28 cellular contexts compared by ENCODE assay signal in genomic region chr2:162044586-162044985, GRCh38.
"Had no signal": no experiment of that assay in that cellular context is flagged by ENCODE, and none has a peak within 500 bp of the region (broad histone marks: within the 10 kb centered on the region; RNA-seq: fewer than 3 reads in every experiment).

No MANE protein-coding gene starts in this region.

- H3K4me3 Mint-ChIP-seq: activated CD4-positive, alpha-beta T cell treated with anti-CD3 and anti-CD28 coated beads, Interleukin-2, amount 10 ng/mL, durations not matched to agents 7 days and 5 days; activated CD8-positive, alpha-beta memory T cell treated with anti-CD3 and anti-CD28 coated beads, Interleukin-2, amount 10 ng/mL, durations not matched to agents 7 days and 5 days; activated CD8-positive, alpha-beta T cell treated with anti-CD3 and anti-CD28 coated beads, Interleukin-2, amount 10 ng/mL, durations not matched to agents 7 days and 5 days; activated naive CD4-positive, alpha-beta T cell treated with anti-CD3 and anti-CD28 coated beads for 36 hours; activated naive CD4-positive, alpha-beta T cell treated with anti-CD3 and anti-CD28 coated beads, Interleukin-2, amount 50 U/mL, for 24 hours; activated naive CD8-positive, alpha-beta T cell treated with anti-CD3 and anti-CD28 coated beads for 36 hours; activated naive CD8-positive, alpha-beta T cell treated with anti-CD3 and anti-CD28 coated beads, Interleukin-2, amount 50 U/mL, for 24 hours; activated T-helper 1 cell treated with anti-CD3 and anti-CD28 coated beads, Interleukin-12 subunit alpha, Interleukin-12 subunit beta, Interleukin-2, Interleukin-4 antibody, amounts not matched to agents 30 ng/mL and 10 ng/mL and 1 ng/mL, durations not matched to agents 14 hours and 24 hours and 36 hours; WTC11 had no signal

- H3K36me3 Mint-ChIP-seq: WTC11 had no signal

- H3K9me3 ChIP-seq: adrenal gland, body of pancreas had no signal

- DNase-seq: activated CD4-positive, alpha-beta T cell treated with anti-CD3 and anti-CD28 coated beads for 1 hour; activated CD4-positive, alpha-beta T cell treated with anti-CD3 and anti-CD28 coated beads for 4 hours; activated CD4-positive, alpha-beta T cell treated with anti-CD3 and anti-CD28 coated beads, Interleukin-2, amount 10 ng/mL, durations not matched to agents 7 days and 5 days; activated CD4-positive, alpha-beta T cell treated with anti-CD3 and anti-CD28 coated beads, Interleukin-2, amount 50 U/mL, for 48 hours; activated CD8-positive, alpha-beta memory T cell treated with anti-CD3 and anti-CD28 coated beads, Interleukin-2, amount 10 ng/mL, durations not matched to agents 7 days and 5 days; activated CD8-positive, alpha-beta memory T cell treated with anti-CD3 and anti-CD28 coated beads, Interleukin-2, amount 50 U/mL, for 4 hours; activated CD8-positive, alpha-beta T cell treated with anti-CD3 and anti-CD28 coated beads, Interleukin-2, amount 10 ng/mL, durations not matched to agents 7 days and 5 days; activated effector memory CD4-positive, alpha-beta T cell treated with anti-CD3 and anti-CD28 coated beads, Interleukin-2, amount 50 U/mL, for 16 hours; activated naive CD4-positive, alpha-beta T cell treated with anti-CD3 and anti-CD28 coated beads for 36 hours; activated naive CD8-positive, alpha-beta T cell treated with anti-CD3 and anti-CD28 coated beads for 36 hours; activated naive CD8-positive, alpha-beta T cell treated with anti-CD3 and anti-CD28 coated beads, Interleukin-2, amount 50 U/mL, for 24 hours; activated T-cell treated with anti-CD3 and anti-CD28 coated beads, Interleukin-2, amount 50 U/mL, for 1 hour; activated T-cell treated with anti-CD3 and anti-CD28 coated beads, Interleukin-2, amount 50 U/mL, for 48 hours; adrenal gland; amygdala; aorta; body of pancreas; caudate nucleus; cortex of kidney; effector CD8-positive, alpha-beta T cell; foreskin melanocyte; head of caudate nucleus; T-helper 2 cell had no signal

- H3K4me1 Mint-ChIP-seq: activated naive CD8-positive, alpha-beta T cell treated with anti-CD3 and anti-CD28 coated beads, Interleukin-2, amount 50 U/mL, for 24 hours; WTC11 had no signal

- H3K27ac Mint-ChIP-seq: activated CD4-positive, alpha-beta T cell treated with anti-CD3 and anti-CD28 coated beads, Interleukin-2, amount 10 ng/mL, durations not matched to agents 7 days and 5 days; activated CD8-positive, alpha-beta memory T cell treated with anti-CD3 and anti-CD28 coated beads, Interleukin-2, amount 10 ng/mL, durations not matched to agents 7 days and 5 days; activated CD8-positive, alpha-beta T cell treated with anti-CD3 and anti-CD28 coated beads, Interleukin-2, amount 10 ng/mL, durations not matched to agents 7 days and 5 days; activated naive CD4-positive, alpha-beta T cell treated with anti-CD3 and anti-CD28 coated beads for 36 hours; activated naive CD4-positive, alpha-beta T cell treated with anti-CD3 and anti-CD28 coated beads, Interleukin-2, amount 50 U/mL, for 24 hours; activated naive CD8-positive, alpha-beta T cell treated with anti-CD3 and anti-CD28 coated beads for 36 hours; activated naive CD8-positive, alpha-beta T cell treated with anti-CD3 and anti-CD28 coated beads, Interleukin-2, amount 50 U/mL, for 24 hours; activated T-helper 1 cell treated with anti-CD3 and anti-CD28 coated beads, Interleukin-12 subunit alpha, Interleukin-12 subunit beta, Interleukin-2, Interleukin-4 antibody, amounts not matched to agents 30 ng/mL and 10 ng/mL and 1 ng/mL, durations not matched to agents 14 hours and 24 hours and 36 hours; activated T-helper 2 cell treated with anti-CD3 and anti-CD28 coated beads, Interferon-gamma antibody, Interleukin-2, Interleukin-4, amounts not matched to agents 10 μg/mL and 5 μg/mL and 100 μg/mL, durations not matched to agents 14 hours and 24 hours and 36 hours; WTC11 had no signal

- H3K36me3 ChIP-seq: adrenal gland had no signal

- H3K4me1 ChIP-seq: adrenal gland, body of pancreas had no signal

- H3K27me3 ChIP-seq: adrenal gland, body of pancreas had no signal

- H3K27ac ChIP-seq: adrenal gland, body of pancreas, VCaP had no signal

- H3K4me3 ChIP-seq: adrenal gland, body of pancreas had no signal

- H3K27me3 Mint-ChIP-seq: activated CD4-positive, alpha-beta T cell treated with anti-CD3 and anti-CD28 coated beads, Interleukin-2, amount 10 ng/mL, durations not matched to agents 7 days and 5 days; activated CD8-positive, alpha-beta memory T cell treated with anti-CD3 and anti-CD28 coated beads, Interleukin-2, amount 10 ng/mL, durations not matched to agents 7 days and 5 days; activated naive CD4-positive, alpha-beta T cell treated with anti-CD3 and anti-CD28 coated beads, Interleukin-2, amount 50 U/mL, for 24 hours; activated naive CD8-positive, alpha-beta T cell treated with anti-CD3 and anti-CD28 coated beads for 36 hours; activated naive CD8-positive, alpha-beta T cell treated with anti-CD3 and anti-CD28 coated beads, Interleukin-2, amount 50 U/mL, for 24 hours had no signal

- H3K9me3 Mint-ChIP-seq: activated naive CD4-positive, alpha-beta T cell treated with anti-CD3 and anti-CD28 coated beads for 36 hours; activated naive CD4-positive, alpha-beta T cell treated with anti-CD3 and anti-CD28 coated beads, Interleukin-2, amount 50 U/mL, for 24 hours; activated naive CD8-positive, alpha-beta T cell treated with anti-CD3 and anti-CD28 coated beads for 36 hours; activated T-helper 2 cell treated with anti-CD3 and anti-CD28 coated beads, Interferon-gamma antibody, Interleukin-2, Interleukin-4, amounts not matched to agents 10 μg/mL and 5 μg/mL and 100 μg/mL, durations not matched to agents 14 hours and 24 hours and 36 hours had no signal
